Comparison of ENCODE assay signal across 21 cellular contexts in the genomic region with DNA sequence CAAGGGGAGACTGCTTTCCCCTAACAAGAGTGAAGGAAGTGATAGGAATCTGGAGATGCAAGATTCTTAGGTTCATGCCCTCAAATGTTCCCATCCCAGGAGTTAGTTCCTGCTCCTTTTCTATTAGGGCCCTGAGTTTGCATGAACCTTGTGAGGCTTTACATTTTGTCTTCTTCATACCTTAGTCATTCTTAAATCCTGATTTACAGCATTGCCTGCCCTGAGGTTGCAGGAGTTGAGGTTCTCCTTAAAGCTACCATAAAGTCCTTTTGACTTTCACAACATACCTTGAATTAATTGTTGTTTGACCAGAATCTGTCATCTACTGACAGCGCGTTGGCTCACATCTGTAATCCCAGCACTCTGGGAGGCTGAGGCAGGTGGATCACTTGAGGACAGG.
DNase-seq lines count a peak whose midpoint lies in the region; ATAC-seq, FAIRE-seq and TF ChIP-seq lines count a peak whose summit lies in the region.
"Had no signal": no experiment of that assay in that cellular context is flagged by ENCODE, and none has a peak within 500 bp of the region (broad histone marks: within the 10 kb centered on the region; RNA-seq: fewer than 3 reads in every experiment).

No MANE protein-coding gene starts in this region.

- CTCF ChIA-PET in PC-9 (lab: Charles Lee) = no interaction called here

- H3K4me3 ChIP-seq in PC-9 (no peak overlapping the region), keratinocyte (ENCODE audit: control insufficient read depth in 2 of 3, extremely low read depth in 1 of 3, insufficient read depth in 2 of 3, low read depth in 1 of 3, low read length in 3 of 3) (no peak overlapping the region), aorta (ENCODE audit: low read length in 2 of 2) (no peak overlapping the region)
- H3K4me3 ChIP-seq: GM23248 had no signal

- H3K4me1 ChIP-seq in PC-9 (replicated peaks; ENCODE audit: insufficient read depth) (peaks cover 27% of the 10 kb centered on the region), keratinocyte (ENCODE audit: control insufficient read depth, extremely low read depth, insufficient read depth, low read length) (peaks cover 8% of the 10 kb centered on the region), aorta (ENCODE audit: control insufficient read depth in 1 of 2, insufficient read depth in 2 of 2, low read length in 2 of 2) (no peaks in the 10 kb centered on the region)

- H3K9me1 ChIP-seq in keratinocyte (ENCODE audit: control insufficient read depth, extremely low read depth, insufficient read depth, low read length) = no peaks in the 10 kb centered on the region

- peak overlapping the region; percentile 49 for H3K4me2 ChIP-seq in PC-9
- no peak overlapping the region for H3K4me2 ChIP-seq in keratinocyte (ENCODE audit: control insufficient read depth, extremely low read depth, insufficient read depth, low read depth, low read length)

- POLR2A ChIA-PET in PC-9 (lab: Charles Lee; ENCODE audit: unreplicated experiment) = no interaction called here

- intact Hi-C loops in PC-9 (cut with micrococcal nuclease; ENCODE audit: unreplicated experiment) (loop anchor here (1.0 kb wide), 1 partner anchor 153 kb away; no protein-coding TSS in a partner anchor), aorta (cut with DNase I) (no loop called here)

- peak overlapping the region; percentile 76 for H3K27ac ChIP-seq in PC-9
- peak overlapping the region; percentile 22 for H3K27ac ChIP-seq in epithelial cell of prostate
- no peak overlapping the region for H3K27ac ChIP-seq in keratinocyte (ENCODE audit: control insufficient read depth, insufficient read depth, low read length)
- no peak overlapping the region for H3K27ac ChIP-seq in aorta (ENCODE audit: low read depth in 1 of 2, low read length in 2 of 2)
- H3K27ac ChIP-seq: GM23248 had no signal

- peaks cover 21% of the 10 kb centered on the region for H3F3A ChIP-seq in PC-9 (ENCODE audit: insufficient read depth, low read depth)

- no peak overlapping the region for H3K9ac ChIP-seq in keratinocyte (ENCODE audit: control insufficient read depth, extremely low read depth, insufficient read depth, low read length)
- H3K9ac ChIP-seq: GM23248 had no signal

- 0 out of 2 replicates have a peak, but pooled peaks cover 5% of the 10 kb centered on the region for H3K9me2 ChIP-seq in PC-9 (ENCODE audit: insufficient read depth)

- dilution Hi-C loops in keratinocyte (cut with MboI; ENCODE audit: extremely low pct_ligation_motif_present, low sequenced_read_pairs) = no loop called here

- 92 to 98% methylated on average over 2 of the region's 2 CpGs for WGBS in aorta, 2 donors

- DNase-seq in ELF-1 (ENCODE audit: low read depth, low spot score) = peak; percentile 39
- peak; percentile 51 to 96 for DNase-seq in PC-9
- no peak for DNase-seq in epithelial cell of prostate (ENCODE audit: low read depth, low spot score)
- DNase-seq in keratinocyte (ENCODE audit: low read depth, low spot score) = no peak
- no peak for DNase-seq in stimulated activated CD4-positive, alpha-beta T cell treated with anti-CD3 and anti-CD28 coated beads, Interleukin-2, amount 100 ng/mL, for 24 hours
- no peak for DNase-seq in aorta
- DNase-seq: C1 segment of cervical spinal cord; CD8-positive, alpha-beta T cell; DMS 273 treated with DMSO at 0.1 percent for 48 hours; DMS79; EL; GF-D8; GM23248; H7; HCEC 1CT had no signal

- H2AFZ ChIP-seq in PC-9 (no peak overlapping the region), keratinocyte (ENCODE audit: control insufficient read depth, low read length) (peak overlapping the region; percentile 49)
- H2AFZ ChIP-seq: GM23248 had no signal

- BruUV-seq in PC-9 (replicated peaks; lab: Mats Ljungman, UMichigan) = no TSS peak

- H4K20me1 ChIP-seq in PC-9 (ENCODE audit: insufficient read depth) = no peaks in the 10 kb centered on the region
- no peaks in the 10 kb centered on the region for H4K20me1 ChIP-seq in keratinocyte (ENCODE audit: control insufficient read depth, extremely low read depth, insufficient read depth, low read length)

- H3K36me3 ChIP-seq in PC-9 (ENCODE audit: low read depth) (no peaks in the 10 kb centered on the region), keratinocyte (ENCODE audit: control insufficient read depth in 2 of 2, extremely low read depth in 1 of 2, insufficient read depth in 2 of 2, low read length in 2 of 2) (no peaks in the 10 kb centered on the region), aorta (ENCODE audit: control insufficient read depth in 1 of 2, insufficient read depth in 2 of 2, low read length in 1 of 2) (no peaks in the 10 kb centered on the region)

- no peak for FAIRE-seq in keratinocyte (lab: Jason Lieb, UNC)
- FAIRE-seq: D721Med, GM12891, GM18507, H1 had no signal

- ATAC-seq in aorta (ENCODE audit: low FRiP score) = no peak
- no peak for ATAC-seq in GM21528 (IDR thresholded peaks at IDR 0.05; ENCODE audit: low FRiP score, unreplicated experiment)
- ATAC-seq in GM19452 (IDR thresholded peaks at IDR 0.05; ENCODE audit: unreplicated experiment) = no peak
- ATAC-seq: CD8-positive, alpha-beta T cell had no signal

- H3K79me2 ChIP-seq in PC-9 (ENCODE audit: low read depth) (no peaks in the 10 kb centered on the region), keratinocyte (ENCODE audit: control insufficient read depth, insufficient read depth, low read length) (no peaks in the 10 kb centered on the region)

- no peak for TF ChIP-seq CTCF in PC-9 (conservative IDR thresholded peaks at IDR 0.05)
- TF ChIP-seq CTCF in keratinocyte (optimal IDR thresholded peaks at IDR 0.05 in 1 of 3, IDR thresholded peaks at IDR 0.05 in 1 of 3, conservative IDR thresholded peaks at IDR 0.05 in 1 of 3; ENCODE audit: extremely low read depth in 1 of 3, insufficient read depth in 2 of 3, low read length in 3 of 3) = no peak

- H3K9me3 ChIP-seq in PC-9 (ENCODE audit: insufficient read depth, low read depth) (no peaks in the 10 kb centered on the region), keratinocyte (ENCODE audit: control insufficient read depth, low read depth, low read length) (no peaks in the 10 kb centered on the region), aorta (ENCODE audit: control insufficient read depth, low read length) (no peaks in the 10 kb centered on the region)

- H3K27me3 ChIP-seq in PC-9 (ENCODE audit: insufficient read depth, low read depth) (no peaks in the 10 kb centered on the region), keratinocyte (ENCODE audit: control insufficient read depth, extremely low read depth, insufficient read depth, low read length) (no peaks in the 10 kb centered on the region), aorta (ENCODE audit: control insufficient read depth in 1 of 2, insufficient read depth in 2 of 2, low read length in 1 of 2) (no peaks in the 10 kb centered on the region)

Comparison
In these comparisons a context has a peak if more than half of its experiments do, and no peak if none do; other contexts are left out.
1. DNase-seq: peak in ELF-1 (single experiment) and PC-9 (2 of 2); none in epithelial cell of prostate (single experiment), keratinocyte (single experiment), stimulated activated CD4-positive, alpha-beta T cell treated with anti-CD3 and anti-CD28 coated beads, Interleukin-2, amount 100 ng/mL, for 24 hours (0 of 2) and aorta (0 of 2).
2. H3K27ac ChIP-seq: peak in PC-9 (single experiment) and epithelial cell of prostate (single experiment); none in keratinocyte (single experiment) and aorta (0 of 2).